In genomic region chr12:132740313-132740646, GRCh38 we compare ENCODE assay signal across 20 cellular contexts.
"Had no signal": no experiment of that assay in that cellular context is flagged by ENCODE, and none has a peak within 500 bp of the region (broad histone marks: within the 10 kb centered on the region; RNA-seq: fewer than 3 reads in every experiment).

No MANE protein-coding gene starts in this region.

- H3K9me3 Mint-ChIP-seq: nephron progenitor cell; stimulated activated naive CD8-positive, alpha-beta T cell treated with anti-CD3 and anti-CD28 coated beads, Interleukin-15, Interleukin-2, amounts not matched to agents 100 ng/mL and 50 ng/mL, for 24 hours had no signal

- H3K4me2 ChIP-seq: smooth muscle cell had no signal

- H3K27me3 ChIP-seq: colonic mucosa, neutrophil, tibial artery, upper lobe of left lung, vagina had no signal

- ATAC-seq: left lobe of liver; stimulated activated memory B cell treated with anti-CD40 and anti-IgM and Interleukin-4, amounts not matched to agents 10 μg/mL and 1 μg/mL and 100 μg/mL, for 72 hours had no signal

- H3K27ac Mint-ChIP-seq: stimulated activated memory B cell treated with anti-CD40 and anti-IgM and Interleukin-4, amounts not matched to agents 10 μg/mL and 1 μg/mL and 100 μg/mL, for 72 hours; stimulated activated naive CD8-positive, alpha-beta T cell treated with anti-CD3 and anti-CD28 coated beads, Interleukin-15, Interleukin-2, amounts not matched to agents 100 ng/mL and 50 ng/mL, for 24 hours had no signal

- H3K9me3 ChIP-seq: colonic mucosa, neutrophil, tibial artery, upper lobe of left lung, vagina had no signal

- H3K27me3 Mint-ChIP-seq: naive B cell; stimulated activated memory B cell treated with anti-CD40 and anti-IgM and Interleukin-4, amounts not matched to agents 10 μg/mL and 1 μg/mL and 100 μg/mL, for 72 hours; stimulated activated naive CD8-positive, alpha-beta T cell treated with anti-CD3 and anti-CD28 coated beads, Interleukin-15, Interleukin-2, amounts not matched to agents 100 ng/mL and 50 ng/mL, for 24 hours had no signal

- DNase-seq: colonic mucosa; dermis blood vessel endothelial cell; foreskin melanocyte; head of caudate nucleus; hypothalamus; kidney glomerular epithelial cell; mesendoderm; naive B cell; nephron progenitor cell; stimulated activated CD4-positive, alpha-beta T cell treated with anti-CD3 and anti-CD28 coated beads, Interleukin-4, amount 100 ng/mL, for 1 hour; stimulated activated CD8-positive, alpha-beta memory T cell treated with anti-CD3 and anti-CD28 coated beads, Interleukin-4, amount 100 ng/mL, for 48 hours; tibial artery; upper lobe of left lung had no signal

- H3K4me3 ChIP-seq: colonic mucosa, lung, smooth muscle cell, tibial artery, upper lobe of left lung, vagina had no signal

- H3K4me3 Mint-ChIP-seq: naive B cell; nephron progenitor cell; stimulated activated memory B cell treated with anti-CD40 and anti-IgM and Interleukin-4, amounts not matched to agents 10 μg/mL and 1 μg/mL and 100 μg/mL, for 72 hours; stimulated activated naive CD8-positive, alpha-beta T cell treated with anti-CD3 and anti-CD28 coated beads, Interleukin-15, Interleukin-2, amounts not matched to agents 100 ng/mL and 50 ng/mL, for 24 hours had no signal

- H3K4me1 ChIP-seq: colonic mucosa, tibial artery, upper lobe of left lung, vagina had no signal

- H3K4me1 Mint-ChIP-seq: nephron progenitor cell had no signal

- H3K27ac ChIP-seq: colonic mucosa, neutrophil, tibial artery, upper lobe of left lung, vagina had no signal
